Comparison of ENCODE assay signal across 7 cellular contexts in the genomic region with DNA sequence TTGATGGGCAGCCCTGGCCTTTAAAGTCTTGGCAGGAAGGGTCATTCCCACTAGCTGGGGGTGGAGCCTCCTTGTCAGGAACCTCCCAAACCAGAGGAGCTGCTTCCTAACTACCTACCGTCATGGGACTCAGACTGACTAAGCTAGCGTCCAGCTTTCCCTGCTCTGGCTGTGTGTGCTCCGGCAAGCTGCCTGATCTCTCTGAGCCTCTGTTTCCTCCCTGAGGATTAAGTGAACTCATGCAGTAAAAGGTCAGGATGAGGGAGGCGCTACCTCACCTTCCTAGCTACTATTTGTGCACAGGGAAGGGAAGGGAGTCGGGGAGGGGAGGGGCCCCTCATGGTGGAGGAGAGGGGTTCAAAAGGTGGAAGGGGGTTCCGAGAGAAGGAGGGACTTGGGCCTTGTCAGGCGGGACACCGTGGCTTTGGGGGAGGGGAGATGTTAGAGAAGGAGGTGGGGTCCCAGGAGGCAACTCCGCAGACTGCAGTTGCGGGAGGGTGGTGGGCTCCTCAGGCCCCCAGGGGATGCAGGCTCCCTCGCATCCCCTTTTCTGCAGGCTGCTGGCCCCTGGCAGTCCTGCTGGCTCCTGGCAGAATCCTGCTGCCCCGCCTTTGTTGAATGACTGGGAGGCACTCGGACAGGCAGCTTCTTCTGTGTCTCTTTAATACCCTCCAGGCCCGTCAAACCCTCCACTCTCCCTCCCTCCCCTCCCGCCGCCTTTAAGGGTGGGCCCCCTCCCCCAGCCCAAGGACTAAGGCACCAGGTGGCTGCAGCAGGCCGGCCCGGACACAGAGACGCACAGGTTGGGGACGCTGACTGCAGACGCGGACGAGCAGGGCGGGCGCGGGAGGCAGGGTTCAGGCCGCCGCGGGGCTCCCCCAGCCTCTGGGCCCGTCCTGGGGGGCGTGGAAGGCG. TPM values are rescaled to one million over a fixed set of nuclear protein-coding genes. Genes with fewer than 3 reads are reported as not detected.
DNase-seq lines count a peak whose midpoint lies in the region; ATAC-seq lines count a peak whose summit lies in the region.

No MANE protein-coding gene starts in this region.

- H3K9ac ChIP-seq in skeletal muscle tissue (ENCODE audit: low read depth in 1 of 3, low read length in 3 of 3) = peak overlapping the region in 1 of 3 donors; percentile 40

- H3K36me3 Mint-ChIP-seq in activated T-helper 1 cell treated with anti-CD3 and anti-CD28 coated beads, Interleukin-12 subunit alpha, Interleukin-12 subunit beta, Interleukin-2, Interleukin-4 antibody, amounts not matched to agents 30 ng/mL and 10 ng/mL and 1 ng/mL, durations not matched to agents 14 hours and 24 hours and 36 hours (ENCODE audit: low read depth) = no peaks in the 10 kb centered on the region

- peaks cover 10% of the 10 kb centered on the region for H3K4me1 Mint-ChIP-seq in activated T-helper 1 cell treated with anti-CD3 and anti-CD28 coated beads, Interleukin-12 subunit alpha, Interleukin-12 subunit beta, Interleukin-2, Interleukin-4 antibody, amounts not matched to agents 30 ng/mL and 10 ng/mL and 1 ng/mL, durations not matched to agents 14 hours and 24 hours and 36 hours (ENCODE audit: low read depth)

- H3K4me1 ChIP-seq in right cardiac atrium (ENCODE audit: control insufficient read depth, insufficient read depth, low read length) (no peaks in the 10 kb centered on the region), skeletal muscle tissue (ENCODE audit: control insufficient read depth in 3 of 3, insufficient read depth in 3 of 3, low read length in 3 of 3) (peaks cover 10 to 15% (median 14%) of the 10 kb centered on the region in 3 donors)

- H3K9me3 Mint-ChIP-seq in activated T-helper 1 cell treated with anti-CD3 and anti-CD28 coated beads, Interleukin-12 subunit alpha, Interleukin-12 subunit beta, Interleukin-2, Interleukin-4 antibody, amounts not matched to agents 30 ng/mL and 10 ng/mL and 1 ng/mL, durations not matched to agents 14 hours and 24 hours and 36 hours = no peaks in the 10 kb centered on the region

- WGBS in right cardiac atrium = 3% methylated on average over 32 of the region's 32 CpGs

- H3K4me3 ChIP-seq in GM08714 (ENCODE audit: low read length) (peak overlapping the region; percentile 48; the same call in 1 of the 2 replicates), right cardiac atrium (ENCODE audit: low read length) (peak overlapping the region; percentile 63), skeletal muscle tissue (ENCODE audit: low read length in 3 of 3) (peak overlapping the region; percentile 10 to 65 (median 51))

- no peaks in the 10 kb centered on the region for H3K36me3 ChIP-seq in skeletal muscle tissue (ENCODE audit: control insufficient read depth in 3 of 3, insufficient read depth in 3 of 3, low read length in 3 of 3)

- H3K27me3 Mint-ChIP-seq in activated T-helper 1 cell treated with anti-CD3 and anti-CD28 coated beads, Interleukin-12 subunit alpha, Interleukin-12 subunit beta, Interleukin-2, Interleukin-4 antibody, amounts not matched to agents 30 ng/mL and 10 ng/mL and 1 ng/mL, durations not matched to agents 14 hours and 24 hours and 36 hours (ENCODE audit: insufficient read depth) = peaks cover 37% of the 10 kb centered on the region

- H3K4me3 Mint-ChIP-seq in activated T-helper 1 cell treated with anti-CD3 and anti-CD28 coated beads, Interleukin-12 subunit alpha, Interleukin-12 subunit beta, Interleukin-2, Interleukin-4 antibody, amounts not matched to agents 30 ng/mL and 10 ng/mL and 1 ng/mL, durations not matched to agents 14 hours and 24 hours and 36 hours = peak overlapping the region; percentile 8

- DNase-seq in HT-29 (ENCODE audit: low spot score) (peak; percentile 51), right cardiac atrium (peak in 2 of 3 donors; percentile 63 to 72)
- no peak for DNase-seq in activated T-helper 1 cell treated with anti-CD3 and anti-CD28 coated beads, Interleukin-12 subunit alpha, Interleukin-12 subunit beta, Interleukin-2, Interleukin-4 antibody, amounts not matched to agents 30 ng/mL and 10 ng/mL and 1 ng/mL, durations not matched to agents 14 hours and 24 hours and 36 hours (ENCODE audit: low spot score)

- intact Hi-C loops in activated T-helper 1 cell treated with anti-CD3 and anti-CD28 coated beads, Interleukin-12 subunit alpha, Interleukin-12 subunit beta, Interleukin-2, Interleukin-4 antibody, amounts not matched to agents 30 ng/mL and 10 ng/mL and 1 ng/mL, durations not matched to agents 14 hours and 24 hours and 36 hours (cut with micrococcal nuclease) = loop anchor here (1.0 kb wide), 2 partner anchors 9 to 19 kb away; no protein-coding TSS in a partner anchor
- intact Hi-C loops in right cardiac atrium (cut with DNase I) = no loop called here

- ATAC-seq in right cardiac atrium (peak; percentile 56 to 83), HG03045 (IDR thresholded peaks at IDR 0.05; ENCODE audit: unreplicated experiment) (no peak), HG03159 (IDR thresholded peaks at IDR 0.05; ENCODE audit: unreplicated experiment) (no peak)

- no peak overlapping the region for H3K27ac Mint-ChIP-seq in activated T-helper 1 cell treated with anti-CD3 and anti-CD28 coated beads, Interleukin-12 subunit alpha, Interleukin-12 subunit beta, Interleukin-2, Interleukin-4 antibody, amounts not matched to agents 30 ng/mL and 10 ng/mL and 1 ng/mL, durations not matched to agents 14 hours and 24 hours and 36 hours

- H3K9me3 ChIP-seq in right cardiac atrium (ENCODE audit: control insufficient read depth, low read length) (no peaks in the 10 kb centered on the region), skeletal muscle tissue (ENCODE audit: control insufficient read depth in 3 of 3, low read length in 3 of 3) (no peaks in the 10 kb centered on the region)

- H3K27ac ChIP-seq in right cardiac atrium (ENCODE audit: low read length) (no peak overlapping the region), skeletal muscle tissue (ENCODE audit: low read depth, low read length) (no peak overlapping the region)

- H3K27me3 ChIP-seq in right cardiac atrium (ENCODE audit: control insufficient read depth, insufficient read depth) = no peaks in the 10 kb centered on the region
- H3K27me3 ChIP-seq in skeletal muscle tissue (ENCODE audit: control insufficient read depth in 3 of 3, insufficient read depth in 3 of 3, low read length in 3 of 3) = peaks cover 36 to 56% (median 50%) of the 10 kb centered on the region in 3 donors

RNA-seq across cellular contexts. Expression of gene DUSP15, which starts 9.6 kb away (rescaled TPM):
- not detected in 2 replicates for total RNA-seq in HT-29 (2014; rRNA removed; shearing (Covaris generic))
- total RNA-seq in activated T-helper 1 cell treated with anti-CD3 and anti-CD28 coated beads, Interleukin-12 subunit alpha, Interleukin-12 subunit beta, Interleukin-2, Interleukin-4 antibody, amounts not matched to agents 30 ng/mL and 10 ng/mL and 1 ng/mL, durations not matched to agents 14 hours and 24 hours and 36 hours = not detected in 2 replicates
- total RNA-seq in right cardiac atrium (1 to 10 TPM; 6.6 to 8.3 (median 7.1) TPM), skeletal muscle tissue (2.1 TPM)
- polyA plus RNA-seq in right cardiac atrium = 11.0 TPM

RNA-seq across cellular contexts. Expression of gene TTLL9, which starts 9.7 kb away (rescaled TPM):
- total RNA-seq in HT-29 (2014; rRNA removed; shearing (Covaris generic)) = 0.03 and 0.05 TPM in 2 replicates
- total RNA-seq in activated T-helper 1 cell treated with anti-CD3 and anti-CD28 coated beads, Interleukin-12 subunit alpha, Interleukin-12 subunit beta, Interleukin-2, Interleukin-4 antibody, amounts not matched to agents 30 ng/mL and 10 ng/mL and 1 ng/mL, durations not matched to agents 14 hours and 24 hours and 36 hours = not detected in 2 replicates
- total RNA-seq in right cardiac atrium (under 1 TPM in 2 of 4 donors, not detected in 2; 0.15 to 0.19 TPM), skeletal muscle tissue (0.52 TPM)
- 0.14 TPM for polyA plus RNA-seq in right cardiac atrium

RNA-seq across cellular contexts. Expression of gene FOXS1, which starts 15.3 kb away (rescaled TPM):
- total RNA-seq in HT-29 (2014; rRNA removed; shearing (Covaris generic)) = not detected in 2 replicates
- not detected in 2 replicates for total RNA-seq in activated T-helper 1 cell treated with anti-CD3 and anti-CD28 coated beads, Interleukin-12 subunit alpha, Interleukin-12 subunit beta, Interleukin-2, Interleukin-4 antibody, amounts not matched to agents 30 ng/mL and 10 ng/mL and 1 ng/mL, durations not matched to agents 14 hours and 24 hours and 36 hours
- 1 to 10 TPM; 2.0 to 4.3 (median 3.5) TPM for total RNA-seq in right cardiac atrium
- polyA plus RNA-seq in right cardiac atrium = 3.0 TPM
- total RNA-seq in skeletal muscle tissue = 3.1 TPM

RNA-seq across cellular contexts. Expression of gene MYLK2, which starts 41.5 kb away (rescaled TPM):
- total RNA-seq in HT-29 (2014; rRNA removed; shearing (Covaris generic)) = 0.37 and 0.41 TPM in 2 replicates
- total RNA-seq in activated T-helper 1 cell treated with anti-CD3 and anti-CD28 coated beads, Interleukin-12 subunit alpha, Interleukin-12 subunit beta, Interleukin-2, Interleukin-4 antibody, amounts not matched to agents 30 ng/mL and 10 ng/mL and 1 ng/mL, durations not matched to agents 14 hours and 24 hours and 36 hours = 0.29 and 0.44 TPM in 2 replicates
- 1 to 10 TPM in 1 of 4 donors, under 1 TPM in 3; 0.51 to 2.0 (median 0.83) TPM for total RNA-seq in right cardiac atrium
- 0.54 TPM for polyA plus RNA-seq in right cardiac atrium
- 21.9 TPM for total RNA-seq in skeletal muscle tissue

Comparison
In these comparisons a context has a peak if more than half of its experiments do, and no peak if none do; other contexts are left out.
1. ATAC-seq: peak in right cardiac atrium (2 of 2); none in HG03045 (single experiment) and HG03159 (single experiment).
2. Peak in every context shown above with its lines, with median percentiles within 50 percentile points of each other: H3K4me3 ChIP-seq.